In genomic region chr5:67187318-67187717, GRCh38 we compare ENCODE assay signal across 14 cellular contexts. TPM values are rescaled to one million over a fixed set of nuclear protein-coding genes. Genes with fewer than 3 reads are reported as not detected.
DNase-seq lines count a peak whose midpoint lies in the region; ATAC-seq lines count a peak whose summit lies in the region.
"Had no signal": no experiment of that assay in that cellular context is flagged by ENCODE, and none has a peak within 500 bp of the region (broad histone marks: within the 10 kb centered on the region; RNA-seq: fewer than 3 reads in every experiment).

No MANE protein-coding gene starts in this region.

- DNase-seq in activated CD4-positive, alpha-beta T cell treated with anti-CD3 and anti-CD28 coated beads for 36 hours, result no peak
- DNase-seq in activated CD4-positive, alpha-beta T cell treated with anti-CD3 and anti-CD28 coated beads for 48 hours, result no peak
- DNase-seq in SKM-1 (lab: John Stamatoyannopoulos, UW; ENCODE audit: unreplicated experiment), result peak; percentile 33
- DNase-seq in pons (ENCODE audit: low spot score), result peak; percentile 48
- no peak for DNase-seq in NCI-H2081 treated with DMSO at 0.1 percent for 48 hours (lab: John Stamatoyannopoulos, UW)
- DNase-seq in AG08395 (ENCODE audit: low spot score), result no peak
- DNase-seq: activated CD4-positive, alpha-beta T cell treated with anti-CD3 and anti-CD28 coated beads, Interleukin-2, amount 50 U/mL, for 1 hour; head of caudate nucleus; NCI-H345 had no signal

- intact Hi-C loops in activated CD4-positive, alpha-beta T cell treated with anti-CD3 and anti-CD28 coated beads for 36 hours (cut with DNase I, micrococcal nuclease), result no loop called here

- POLR2A ChIA-PET in activated CD4-positive, alpha-beta T cell treated with anti-CD3 and anti-CD28 coated beads for 36 hours (lab: Charles Lee), result no interaction called here

- no peak for ATAC-seq in activated CD4-positive, alpha-beta T cell treated with anti-CD3 and anti-CD28 coated beads for 36 hours
- ATAC-seq in HG03045 (IDR thresholded peaks at IDR 0.05; ENCODE audit: unreplicated experiment) (peak; percentile 47), HG03521 (IDR thresholded peaks at IDR 0.05; ENCODE audit: unreplicated experiment) (no peak)
- ATAC-seq: A549 had no signal

- CTCF ChIA-PET in activated CD4-positive, alpha-beta T cell treated with anti-CD3 and anti-CD28 coated beads for 36 hours (lab: Charles Lee), result no interaction called here

- H3K4me3 Mint-ChIP-seq in activated CD4-positive, alpha-beta T cell treated with anti-CD3 and anti-CD28 coated beads for 36 hours, result no peak overlapping the region
- H3K4me3 Mint-ChIP-seq: neural crest cell had no signal

- peak overlapping the region; percentile 11 for H3K27ac Mint-ChIP-seq in activated CD4-positive, alpha-beta T cell treated with anti-CD3 and anti-CD28 coated beads for 36 hours

- H3K4me1 Mint-ChIP-seq in activated CD4-positive, alpha-beta T cell treated with anti-CD3 and anti-CD28 coated beads for 36 hours, result peaks cover 40% of the 10 kb centered on the region

- no peaks in the 10 kb centered on the region for H3K36me3 Mint-ChIP-seq in activated CD4-positive, alpha-beta T cell treated with anti-CD3 and anti-CD28 coated beads for 36 hours (ENCODE audit: low read depth)

- no peaks in the 10 kb centered on the region for H3K9me3 Mint-ChIP-seq in activated CD4-positive, alpha-beta T cell treated with anti-CD3 and anti-CD28 coated beads for 36 hours (ENCODE audit: low read depth)

- no peaks in the 10 kb centered on the region for H3K27me3 Mint-ChIP-seq in activated CD4-positive, alpha-beta T cell treated with anti-CD3 and anti-CD28 coated beads for 36 hours

RNA-seq across cellular contexts. Expression of gene CD180, which starts 9.3 kb away (rescaled TPM):
- total RNA-seq in activated CD4-positive, alpha-beta T cell treated with anti-CD3 and anti-CD28 coated beads for 36 hours, result under 1 TPM in 1 of 2 experiments, not detected in 1; 0.12 TPM
- total RNA-seq: cardiac muscle cell, neural crest cell had no signal

Comparison
In these comparisons a context has a peak if more than half of its experiments do, and no peak if none do; other contexts are left out.
1. DNase-seq: peak in SKM-1 (single experiment) and pons (single experiment); none in activated CD4-positive, alpha-beta T cell treated with anti-CD3 and anti-CD28 coated beads for 36 hours (single experiment), activated CD4-positive, alpha-beta T cell treated with anti-CD3 and anti-CD28 coated beads for 48 hours (single experiment), NCI-H2081 treated with DMSO at 0.1 percent for 48 hours (single experiment) and AG08395 (single experiment).